In the genomic region with DNA sequence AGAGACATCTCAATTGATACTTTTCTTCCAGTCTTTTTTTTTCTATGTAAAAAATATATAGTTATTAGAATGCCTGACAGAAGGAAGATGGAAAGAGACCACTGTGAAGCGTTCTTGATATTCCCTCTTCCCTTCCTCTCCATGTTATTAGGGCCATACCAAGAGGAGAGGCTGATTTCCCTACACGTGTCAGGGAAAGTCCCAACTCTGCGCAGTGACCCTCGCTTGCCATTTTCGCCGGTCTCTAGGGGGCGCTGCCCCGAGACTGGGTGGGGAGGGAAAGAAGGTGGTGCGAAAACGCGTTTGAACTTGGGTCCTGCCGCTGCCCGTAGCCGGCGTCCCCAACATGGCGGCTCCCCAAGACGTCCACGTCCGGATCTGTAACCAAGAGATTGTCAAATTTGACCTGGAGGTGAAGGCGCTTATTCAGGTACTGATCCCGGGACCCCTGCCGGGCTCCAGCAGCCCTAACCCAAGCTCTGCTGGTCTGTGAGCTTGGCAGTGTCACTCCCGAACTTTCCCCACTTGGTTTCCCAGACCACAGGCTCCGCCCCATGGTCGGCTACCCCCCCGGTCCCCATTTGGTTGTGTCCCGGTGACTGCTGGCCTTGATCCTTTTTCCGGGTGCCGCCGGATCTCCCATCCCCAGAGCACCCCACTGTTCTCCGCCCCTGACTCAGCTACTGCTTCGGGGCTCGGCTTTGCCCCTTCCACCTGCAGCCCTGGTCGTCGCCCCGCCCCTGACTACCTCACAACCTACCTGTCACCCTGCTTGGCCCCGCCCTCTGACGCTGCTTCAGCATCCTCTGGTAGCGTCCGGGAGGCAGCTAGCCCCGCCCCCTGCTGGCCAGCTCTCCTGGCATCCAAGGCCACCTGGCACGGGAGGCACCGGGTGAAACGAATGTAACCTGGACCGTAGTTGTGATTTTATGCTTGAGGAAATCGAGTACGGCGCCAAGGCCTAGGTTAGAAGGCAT, we compare ENCODE assay signal across 1 cellular context.
TF ChIP-seq lines count a peak whose summit lies in the region.

A gene with protein sequence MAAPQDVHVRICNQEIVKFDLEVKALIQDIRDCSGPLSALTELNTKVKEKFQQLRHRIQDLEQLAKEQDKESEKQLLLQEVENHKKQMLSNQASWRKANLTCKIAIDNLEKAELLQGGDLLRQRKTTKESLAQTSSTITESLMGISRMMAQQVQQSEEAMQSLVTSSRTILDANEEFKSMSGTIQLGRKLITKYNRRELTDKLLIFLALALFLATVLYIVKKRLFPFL (plus strand): TSS at position 332 of the 977 bp plus-strand sequence. CDS start 15 bp downstream, at position 347.

TF ChIP-seq in GM12878, 131 proteins besides CTCF, POLR2A, EP300 and RAD21 (continued from another document and continues in another):
- TF ChIP-seq TARDBP (IDR thresholded peaks at IDR 0.05; ENCODE audit: borderline replicate concordance) (0 out of 2 replicates have a peak, but pooled peaks have one; percentile 78), ZNF592 (IDR thresholded peaks at IDR 0.05) (0 out of 2 replicates have a peak, but pooled peaks have one; percentile 59), PAX8 (IDR thresholded peaks at IDR 0.05) (0 out of 2 replicates have a peak, but pooled peaks have one; percentile 33), IKZF2 (IDR thresholded peaks at IDR 0.05) (peak; percentile 69 to 73), ZBTB4 (CRISPR knock-in tag; IDR thresholded peaks at IDR 0.05) (no peak), ETV6 (conservative IDR thresholded peaks at IDR 0.05 in 1 of 2, IDR thresholded peaks at IDR 0.05 in 1 of 2; ENCODE audit: borderline replicate concordance in 1 of 2, low read depth in 1 of 2) (no peak), MTA3 (IDR thresholded peaks at IDR 0.05; ENCODE audit: borderline replicate concordance, low read length) (no peak), FOXM1 (IDR thresholded peaks at IDR 0.05; ENCODE audit: low read depth, low read length) (peak; percentile 70), KLF5 (IDR thresholded peaks at IDR 0.05; ENCODE audit: partially characterized antibody) (peak; percentile 74), NR2C2 (IDR thresholded peaks at IDR 0.05; ENCODE audit: borderline replicate concordance, control insufficient read depth, insufficient read length, low read depth) (no peak), NFIC (IDR thresholded peaks at IDR 0.05; ENCODE audit: low read depth, low read length) (no peak), POU2F2 (IDR thresholded peaks at IDR 0.05; ENCODE audit: borderline replicate concordance, low read depth, low read length) (peak; percentile 91), CHD4 (IDR thresholded peaks at IDR 0.05) (no peak), SIX5 (IDR thresholded peaks at IDR 0.05; ENCODE audit: low read depth, low read length, severe bottlenecking) (peak; percentile 59), IRF4 (IDR thresholded peaks at IDR 0.05; ENCODE audit: low read depth, low read length) (peak; percentile 84), EED (IDR thresholded peaks at IDR 0.05; ENCODE audit: low read depth) (peak; percentile 69; the same call in 1 of the 2 replicates), CREM (IDR thresholded peaks at IDR 0.05; ENCODE audit: low read depth) (peak; percentile 86), ZBTB11 (CRISPR knock-in tag; IDR thresholded peaks at IDR 0.05) (no peak), PML (IDR thresholded peaks at IDR 0.05; ENCODE audit: low read length) (peak; percentile 72; the same call in 1 of the 2 replicates), ZNF274 (IDR thresholded peaks at IDR 0.05; ENCODE audit: insufficient read depth, insufficient read length) (no peak), LARP7 (IDR thresholded peaks at IDR 0.05) (peak; percentile 71; the same call in 1 of the 2 replicates), ZNF207 (IDR thresholded peaks at IDR 0.05; ENCODE audit: borderline replicate concordance) (peak; percentile 100), E4F1 (IDR thresholded peaks at IDR 0.05; ENCODE audit: borderline replicate concordance, partially characterized antibody) (peak; percentile 29), ZSCAN29 (IDR thresholded peaks at IDR 0.05) (peak; percentile 40; the same call in 1 of the 2 replicates), FOXK2 (IDR thresholded peaks at IDR 0.05) (peak; percentile 73)
- TF ChIP-seq, protein P1, sequence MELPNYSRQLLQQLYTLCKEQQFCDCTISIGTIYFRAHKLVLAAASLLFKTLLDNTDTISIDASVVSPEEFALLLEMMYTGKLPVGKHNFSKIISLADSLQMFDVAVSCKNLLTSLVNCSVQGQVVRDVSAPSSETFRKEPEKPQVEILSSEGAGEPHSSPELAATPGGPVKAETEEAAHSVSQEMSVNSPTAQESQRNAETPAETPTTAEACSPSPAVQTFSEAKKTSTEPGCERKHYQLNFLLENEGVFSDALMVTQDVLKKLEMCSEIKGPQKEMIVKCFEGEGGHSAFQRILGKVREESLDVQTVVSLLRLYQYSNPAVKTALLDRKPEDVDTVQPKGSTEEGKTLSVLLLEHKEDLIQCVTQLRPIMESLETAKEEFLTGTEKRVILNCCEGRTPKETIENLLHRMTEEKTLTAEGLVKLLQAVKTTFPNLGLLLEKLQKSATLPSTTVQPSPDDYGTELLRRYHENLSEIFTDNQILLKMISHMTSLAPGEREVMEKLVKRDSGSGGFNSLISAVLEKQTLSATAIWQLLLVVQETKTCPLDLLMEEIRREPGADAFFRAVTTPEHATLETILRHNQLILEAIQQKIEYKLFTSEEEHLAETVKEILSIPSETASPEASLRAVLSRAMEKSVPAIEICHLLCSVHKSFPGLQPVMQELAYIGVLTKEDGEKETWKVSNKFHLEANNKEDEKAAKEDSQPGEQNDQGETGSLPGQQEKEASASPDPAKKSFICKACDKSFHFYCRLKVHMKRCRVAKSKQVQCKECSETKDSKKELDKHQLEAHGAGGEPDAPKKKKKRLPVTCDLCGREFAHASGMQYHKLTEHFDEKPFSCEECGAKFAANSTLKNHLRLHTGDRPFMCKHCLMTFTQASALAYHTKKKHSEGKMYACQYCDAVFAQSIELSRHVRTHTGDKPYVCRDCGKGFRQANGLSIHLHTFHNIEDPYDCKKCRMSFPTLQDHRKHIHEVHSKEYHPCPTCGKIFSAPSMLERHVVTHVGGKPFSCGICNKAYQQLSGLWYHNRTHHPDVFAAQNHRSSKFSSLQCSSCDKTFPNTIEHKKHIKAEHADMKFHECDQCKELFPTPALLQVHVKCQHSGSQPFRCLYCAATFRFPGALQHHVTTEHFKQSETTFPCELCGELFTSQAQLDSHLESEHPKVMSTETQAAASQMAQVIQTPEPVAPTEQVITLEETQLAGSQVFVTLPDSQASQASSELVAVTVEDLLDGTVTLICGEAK (IDR thresholded peaks at IDR 0.05; ENCODE audit: borderline replicate concordance): 0 out of 2 replicates have a peak, but pooled peaks have one; percentile 15
- TF ChIP-seq, protein P2, sequence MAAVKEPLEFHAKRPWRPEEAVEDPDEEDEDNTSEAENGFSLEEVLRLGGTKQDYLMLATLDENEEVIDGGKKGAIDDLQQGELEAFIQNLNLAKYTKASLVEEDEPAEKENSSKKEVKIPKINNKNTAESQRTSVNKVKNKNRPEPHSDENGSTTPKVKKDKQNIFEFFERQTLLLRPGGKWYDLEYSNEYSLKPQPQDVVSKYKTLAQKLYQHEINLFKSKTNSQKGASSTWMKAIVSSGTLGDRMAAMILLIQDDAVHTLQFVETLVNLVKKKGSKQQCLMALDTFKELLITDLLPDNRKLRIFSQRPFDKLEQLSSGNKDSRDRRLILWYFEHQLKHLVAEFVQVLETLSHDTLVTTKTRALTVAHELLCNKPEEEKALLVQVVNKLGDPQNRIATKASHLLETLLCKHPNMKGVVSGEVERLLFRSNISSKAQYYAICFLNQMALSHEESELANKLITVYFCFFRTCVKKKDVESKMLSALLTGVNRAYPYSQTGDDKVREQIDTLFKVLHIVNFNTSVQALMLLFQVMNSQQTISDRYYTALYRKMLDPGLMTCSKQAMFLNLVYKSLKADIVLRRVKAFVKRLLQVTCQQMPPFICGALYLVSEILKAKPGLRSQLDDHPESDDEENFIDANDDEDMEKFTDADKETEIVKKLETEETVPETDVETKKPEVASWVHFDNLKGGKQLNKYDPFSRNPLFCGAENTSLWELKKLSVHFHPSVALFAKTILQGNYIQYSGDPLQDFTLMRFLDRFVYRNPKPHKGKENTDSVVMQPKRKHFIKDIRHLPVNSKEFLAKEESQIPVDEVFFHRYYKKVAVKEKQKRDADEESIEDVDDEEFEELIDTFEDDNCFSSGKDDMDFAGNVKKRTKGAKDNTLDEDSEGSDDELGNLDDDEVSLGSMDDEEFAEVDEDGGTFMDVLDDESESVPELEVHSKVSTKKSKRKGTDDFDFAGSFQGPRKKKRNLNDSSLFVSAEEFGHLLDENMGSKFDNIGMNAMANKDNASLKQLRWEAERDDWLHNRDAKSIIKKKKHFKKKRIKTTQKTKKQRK (IDR thresholded peaks at IDR 0.05; ENCODE audit: low read depth, low read length): no peak
